Comparison of ENCODE assay signal across 27 cellular contexts in genomic region chr19:38629568-38629967, GRCh38. TPM values are rescaled to one million over a fixed set of nuclear protein-coding genes. Genes with fewer than 3 reads are reported as not detected.
"Had no signal": no experiment of that assay in that cellular context is flagged by ENCODE, and none has a peak within 500 bp of the region (broad histone marks: within the 10 kb centered on the region; RNA-seq: fewer than 3 reads in every experiment).

No MANE protein-coding gene starts in this region.

- H3K9ac ChIP-seq: neural progenitor cell had no signal

- ATAC-seq: activated CD4-positive, CD25-positive, alpha-beta regulatory T cell treated with anti-CD3 and anti-CD28 coated beads, Interleukin-2, amount 50 U/mL, for 24 hours; activated T-cell treated with anti-CD3 and anti-CD28 coated beads, Interleukin-2, amount 50 U/mL, for 72 hours; body of pancreas; left colon; naive thymus-derived CD4-positive, alpha-beta T cell had no signal

- H3K27me3 Mint-ChIP-seq: activated naive CD8-positive, alpha-beta T cell treated with anti-CD3 and anti-CD28 coated beads for 36 hours; naive thymus-derived CD4-positive, alpha-beta T cell had no signal

- H3K9me3 ChIP-seq: adrenal gland, body of pancreas, colonic mucosa, right atrium auricular region, thoracic aorta had no signal

- H3K4me3 ChIP-seq: adrenal gland, body of pancreas, colonic mucosa, neural progenitor cell, right atrium auricular region, thoracic aorta had no signal

- H3K4me3 Mint-ChIP-seq: activated naive CD4-positive, alpha-beta T cell treated with anti-CD3 and anti-CD28 coated beads for 36 hours; activated naive CD8-positive, alpha-beta T cell treated with anti-CD3 and anti-CD28 coated beads for 36 hours; activated T-cell treated with anti-CD3 and anti-CD28 coated beads, Interleukin-2, amount 50 U/mL, for 72 hours; naive thymus-derived CD4-positive, alpha-beta T cell; neural progenitor cell had no signal

- H3K27ac ChIP-seq: adrenal gland, body of pancreas, colonic mucosa, neural progenitor cell, right atrium auricular region, thoracic aorta, VCaP had no signal

- H3K4me2 ChIP-seq: neural progenitor cell had no signal

- H3K36me3 ChIP-seq: neural progenitor cell had no signal

- H3K27me3 ChIP-seq: adrenal gland, body of pancreas, colonic mucosa, neural progenitor cell, right atrium auricular region had no signal

- H2AFZ ChIP-seq: neural progenitor cell had no signal

- DNase-seq: activated effector memory CD4-positive, alpha-beta T cell treated with anti-CD3 and anti-CD28 coated beads, Interleukin-2, amount 50 U/mL, for 16 hours; activated naive CD4-positive, alpha-beta T cell treated with anti-CD3 and anti-CD28 coated beads for 36 hours; activated naive CD8-positive, alpha-beta T cell treated with anti-CD3 and anti-CD28 coated beads for 36 hours; activated T-cell treated with anti-CD3 and anti-CD28 coated beads, Interleukin-2, amount 50 U/mL, for 72 hours; adrenal gland; aorta; body of pancreas; colonic mucosa; effector memory CD4-positive, alpha-beta T cell; glutamatergic neuron; islet precursor cell; left colon; mammary epithelial cell; midbrain; naive thymus-derived CD4-positive, alpha-beta T cell; occipital lobe; stimulated activated CD4-positive, alpha-beta T cell treated with anti-CD3 and anti-CD28 coated beads, Interleukin-15, amount 100 ng/mL, for 24 hours; stimulated activated CD4-positive, alpha-beta T cell treated with anti-CD3 and anti-CD28 coated beads, Interleukin-2, amount 100 ng/mL, for 24 hours; stimulated activated naive CD4-positive, alpha-beta T cell treated with Interleukin-2 at 50 U/mL for 16 hours; T-helper 1 cell; trophoblast cell had no signal

- H3K4me1 ChIP-seq: adrenal gland, body of pancreas, colonic mucosa, neural progenitor cell, right atrium auricular region had no signal

- H3K27ac Mint-ChIP-seq: activated naive CD4-positive, alpha-beta T cell treated with anti-CD3 and anti-CD28 coated beads for 36 hours; activated naive CD8-positive, alpha-beta T cell treated with anti-CD3 and anti-CD28 coated beads for 36 hours; activated T-cell treated with anti-CD3 and anti-CD28 coated beads, Interleukin-2, amount 50 U/mL, for 72 hours; neural progenitor cell had no signal

- H3K9me3 Mint-ChIP-seq: activated naive CD4-positive, alpha-beta T cell treated with anti-CD3 and anti-CD28 coated beads for 36 hours; activated naive CD8-positive, alpha-beta T cell treated with anti-CD3 and anti-CD28 coated beads for 36 hours; activated T-cell treated with anti-CD3 and anti-CD28 coated beads, Interleukin-2, amount 50 U/mL, for 72 hours; naive thymus-derived CD4-positive, alpha-beta T cell; neural progenitor cell had no signal

RNA-seq across cellular contexts. Expression of gene MAP4K1, which starts 11.8 kb away (rescaled TPM):
- total RNA-seq: dermis microvascular lymphatic vessel endothelial cell had no signal
